Comparison of ENCODE assay signal across 26 cellular contexts in the genomic region with DNA sequence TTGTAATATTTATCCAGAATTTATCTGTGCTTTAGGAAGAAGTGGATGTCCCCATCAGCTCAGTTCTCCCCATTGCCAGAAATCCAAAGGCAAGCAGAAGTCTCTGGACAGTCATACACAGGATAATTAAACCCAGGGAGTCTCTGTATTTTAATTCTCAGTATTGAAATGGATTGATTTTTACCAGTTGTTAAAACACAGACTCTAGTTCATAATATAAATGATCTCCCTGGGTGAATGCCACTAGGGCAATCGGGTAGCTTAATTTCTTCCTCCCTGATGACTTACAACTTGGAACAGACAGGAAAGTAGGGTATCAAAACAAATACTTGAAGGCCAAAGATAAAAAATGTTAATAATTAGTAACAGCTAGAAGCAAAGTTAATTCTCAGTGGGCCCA.
"Had no signal": no experiment of that assay in that cellular context is flagged by ENCODE, and none has a peak within 500 bp of the region (broad histone marks: within the 10 kb centered on the region; RNA-seq: fewer than 3 reads in every experiment).

No MANE protein-coding gene starts in this region.

- H3K27ac ChIP-seq: ascending aorta, esophagus muscularis mucosa, parathyroid adenoma, psoas muscle, thoracic aorta, WERI-Rb-1 had no signal

- ATAC-seq: naive thymus-derived CD4-positive, alpha-beta T cell; psoas muscle; stimulated activated naive CD8-positive, alpha-beta T cell treated with anti-CD3 and anti-CD28 coated beads, Interleukin-15, Interleukin-2, amounts not matched to agents 100 U/mL and 50 U/mL, for 24 hours; T-helper 17 cell had no signal

- H3K9ac ChIP-seq: parathyroid adenoma had no signal

- H3K9me3 ChIP-seq: ascending aorta, esophagus muscularis mucosa, psoas muscle, thoracic aorta had no signal

- DNase-seq: activated CD4-positive, alpha-beta memory T cell treated with anti-CD3 and anti-CD28 coated beads, Interleukin-2, amount 10 ng/mL, durations not matched to agents 7 days and 5 days; activated CD4-positive, alpha-beta T cell treated with anti-CD3 and anti-CD28 coated beads, Interleukin-2, amount 10 ng/mL, durations not matched to agents 7 days and 5 days; activated CD4-positive, CD25-positive, alpha-beta regulatory T cell treated with anti-CD3 and anti-CD28 coated beads, Interleukin-2, amount 50 U/mL, for 72 hours; activated CD8-positive, alpha-beta memory T cell treated with anti-CD3 and anti-CD28 coated beads, Interleukin-2, amount 50 U/mL, for 48 hours; activated gamma-delta T cell; activated naive CD4-positive, alpha-beta T cell treated with anti-CD3 and anti-CD28 coated beads, Interleukin-2, amount 10 ng/mL, durations not matched to agents 7 days and 5 days; activated naive CD8-positive, alpha-beta T cell treated with anti-CD3 and anti-CD28 coated beads, Interleukin-2, amount 10 ng/mL, durations not matched to agents 7 days and 5 days; activated T-cell treated with anti-CD3 and anti-CD28 coated beads, Interleukin-2, amount 50 U/mL, for 24 hours; caudate nucleus; endodermal cell; head of caudate nucleus; hippocampal formation; kidney; midbrain; naive thymus-derived CD4-positive, alpha-beta T cell; psoas muscle; stimulated activated CD4-positive, alpha-beta T cell treated with anti-CD3 and anti-CD28 coated beads, Interleukin-2, amount 100 ng/mL, for 48 hours; stimulated activated naive CD8-positive, alpha-beta T cell treated with anti-CD3 and anti-CD28 coated beads, Interleukin-15, Interleukin-2, amounts not matched to agents 100 U/mL and 50 U/mL, for 24 hours; T-helper 17 cell; T1000; trophoblast cell; WERI-Rb-1 had no signal

- H3K27me3 ChIP-seq: ascending aorta had no signal

- H3K4me1 ChIP-seq: ascending aorta, parathyroid adenoma, psoas muscle had no signal

- H3K36me3 ChIP-seq: ascending aorta, esophagus muscularis mucosa, thoracic aorta, WERI-Rb-1 had no signal

- H2AFZ ChIP-seq: parathyroid adenoma had no signal

- H3K4me3 ChIP-seq: ascending aorta, esophagus muscularis mucosa, psoas muscle, thoracic aorta had no signal
